Comparison of ENCODE assay signal across 17 cellular contexts in the genomic region with DNA sequence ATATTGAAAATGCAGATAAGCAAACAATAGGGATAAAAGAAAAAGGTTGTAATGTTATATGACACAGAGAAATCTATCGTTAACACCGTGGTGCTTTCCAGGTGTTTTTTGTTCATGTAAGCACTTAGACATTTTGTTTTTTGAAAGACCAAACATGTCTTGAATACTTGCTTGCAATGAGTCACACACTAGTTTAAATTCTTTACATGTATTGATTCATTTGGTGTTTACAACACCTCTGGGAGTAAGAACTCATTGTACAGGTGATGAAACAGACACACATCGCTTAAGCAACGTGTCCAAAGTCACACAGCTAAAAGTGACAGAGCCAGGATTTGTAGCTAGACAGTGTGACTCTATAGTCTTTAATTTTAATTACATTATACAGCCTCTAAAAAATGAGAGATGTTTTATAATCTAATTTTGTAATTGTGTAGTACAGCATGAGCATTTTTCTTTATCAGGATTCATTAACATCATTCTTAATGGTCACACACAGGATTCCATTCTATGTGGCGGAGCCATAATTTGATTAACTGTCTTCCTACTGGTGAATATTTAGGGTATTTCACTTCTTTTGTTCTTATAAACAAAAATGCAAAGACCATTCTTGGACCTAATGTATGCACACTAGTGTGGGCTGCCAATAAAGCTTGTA.
A peak's percentile ranks its signal among the peaks of the same experiment; 100 is the strongest.
DNase-seq lines count a peak whose midpoint lies in the region; ATAC-seq and TF ChIP-seq lines count a peak whose summit lies in the region.
"Had no signal": no experiment of that assay in that cellular context is flagged by ENCODE, and none has a peak within 500 bp of the region (broad histone marks: within the 10 kb centered on the region; RNA-seq: fewer than 3 reads in every experiment).

No MANE protein-coding gene starts in this region.

- H3K4me1 ChIP-seq in upper lobe of right lung (no peaks in the 10 kb centered on the region), psoas muscle (peaks cover 29% of the 10 kb centered on the region)

- intact Hi-C loops in upper lobe of right lung (cut with DNase I): no loop called here
- intact Hi-C loops in psoas muscle (cut with DNase I): loop anchor here in 1 of 2 donors (5.0 kb wide), 1 partner anchor 41 kb away; no protein-coding TSS in a partner anchor

- ATAC-seq in upper lobe of right lung: peak; percentile 57
- ATAC-seq in psoas muscle: no peak
- ATAC-seq: activated naive CD4-positive, alpha-beta T cell treated with anti-CD3 and anti-CD28 coated beads, Interleukin-2, amount 50 U/mL, for 72 hours; K562; naive thymus-derived CD8-positive, alpha-beta T cell; stimulated activated naive CD8-positive, alpha-beta T cell treated with anti-CD3 and anti-CD28 coated beads, Interleukin-15, amount 100 ng/mL, for 72 hours had no signal

- H3K36me3 ChIP-seq in WERI-Rb-1 (no peaks in the 10 kb centered on the region), upper lobe of right lung (no peaks in the 10 kb centered on the region), psoas muscle (ENCODE audit: insufficient read depth in 1 of 2, low read depth in 1 of 2) (no peaks in the 10 kb centered on the region)

- H3K9me3 ChIP-seq in WERI-Rb-1 (ENCODE audit: severe bottlenecking) (no peaks in the 10 kb centered on the region), upper lobe of right lung (no peaks in the 10 kb centered on the region), psoas muscle (no peaks in the 10 kb centered on the region)

- 78 to 85% (median 79%) methylated on average over 5 of the region's 5 CpGs for WGBS in psoas muscle, 3 donors

- TF ChIP-seq CTCF in WERI-Rb-1 (IDR thresholded peaks at IDR 0.05; ENCODE audit: low read depth, low read length) (no peak), upper lobe of right lung (IDR thresholded peaks at IDR 0.05) (no peak), psoas muscle (IDR thresholded peaks at IDR 0.05) (no peak)

- DNase-seq in NCI-H748 (lab: John Stamatoyannopoulos, UW; ENCODE audit: unreplicated experiment): peak; percentile 17
- DNase-seq in NCI-H748 treated with DMSO at 0.1 percent for 48 hours (lab: John Stamatoyannopoulos, UW): no peak
- no peak for DNase-seq in WERI-Rb-1
- peak; percentile 70 for DNase-seq in iris pigment epithelial cell (ENCODE audit: low read depth)
- DNase-seq in upper lobe of right lung: no peak
- no peak for DNase-seq in psoas muscle
- DNase-seq in stimulated activated CD4-positive, alpha-beta T cell treated with anti-CD3 and anti-CD28 coated beads, Interleukin-4, amount 100 ng/mL, for 24 hours: no peak
- no peak for DNase-seq in NCI-H187 (lab: John Stamatoyannopoulos, UW)
- DNase-seq: activated CD4-positive, alpha-beta T cell treated with anti-CD3 and anti-CD28 coated beads, Interleukin-2, amount 50 U/mL, for 4 hours; activated T-cell treated with anti-CD3 and anti-CD28 coated beads, Interleukin-2, amount 50 U/mL, for 1 hour; CD4-positive, alpha-beta memory T cell; effector CD4-positive, alpha-beta T cell; foreskin fibroblast; naive thymus-derived CD8-positive, alpha-beta T cell; stimulated activated naive CD8-positive, alpha-beta T cell treated with anti-CD3 and anti-CD28 coated beads, Interleukin-15, amount 100 ng/mL, for 72 hours had no signal

- H3K27me3 ChIP-seq in WERI-Rb-1 (ENCODE audit: insufficient read depth, low read depth, severe bottlenecking) (no peaks in the 10 kb centered on the region), upper lobe of right lung (no peaks in the 10 kb centered on the region), psoas muscle (ENCODE audit: insufficient read depth in 3 of 3, low read length in 2 of 3) (no peaks in the 10 kb centered on the region)

- H3K4me3 ChIP-seq in WERI-Rb-1 (ENCODE audit: low read depth, low read length): no peak overlapping the region
- no peak overlapping the region for H3K4me3 ChIP-seq in upper lobe of right lung
- H3K4me3 ChIP-seq in psoas muscle: no peak overlapping the region
- H3K4me3 ChIP-seq: K562 had no signal

- peak overlapping the region; percentile 28 for H3K27ac ChIP-seq in WERI-Rb-1
- H3K27ac ChIP-seq in upper lobe of right lung: no peak overlapping the region
- no peak overlapping the region for H3K27ac ChIP-seq in psoas muscle

Comparison
In these comparisons a context has a peak if more than half of its experiments do, and no peak if none do; other contexts are left out.
1. DNase-seq: peak in NCI-H748 (single experiment) and iris pigment epithelial cell (single experiment); none in NCI-H748 treated with DMSO at 0.1 percent for 48 hours (single experiment), WERI-Rb-1 (single experiment), upper lobe of right lung (single experiment), psoas muscle (0 of 2), stimulated activated CD4-positive, alpha-beta T cell treated with anti-CD3 and anti-CD28 coated beads, Interleukin-4, amount 100 ng/mL, for 24 hours (single experiment) and NCI-H187 (0 of 2).